Comparison of ENCODE assay signal across 9 cellular contexts in genomic region chr3:184582998-184583344, GRCh38. TPM values are rescaled to one million over a fixed set of nuclear protein-coding genes. Genes with fewer than 3 reads are reported as not detected.
DNase-seq lines count a peak whose midpoint lies in the region; ATAC-seq, FAIRE-seq and TF ChIP-seq lines count a peak whose summit lies in the region.
"Had no signal": no experiment of that assay in that cellular context is flagged by ENCODE, and none has a peak within 500 bp of the region (broad histone marks: within the 10 kb centered on the region; RNA-seq: fewer than 3 reads in every experiment).

No MANE protein-coding gene starts in this region.

- H3K4me2 ChIP-seq in GM23248 (ENCODE audit: unreplicated experiment), result peak overlapping the region; percentile 80

- 4 to 5% methylated on average over 9 to 13 of the region's 13 CpGs for WGBS in GM23248 (ENCODE audit: low coverage in 1 of 2, low lambda C conversion rate in 2 of 2, missing lambda C conversion rate in 2 of 2), 2 experiments

- ATAC-seq in GM21381 (IDR thresholded peaks at IDR 0.05; ENCODE audit: unreplicated experiment) (no peak), HG03135 (IDR thresholded peaks at IDR 0.05; ENCODE audit: unreplicated experiment) (no peak)

- peak overlapping the region; percentile 75 for H2AFZ ChIP-seq in GM23248

- intact Hi-C loops in kidney (cut with DNase I), result no loop called here

- H3K4me1 ChIP-seq in GM23248 (ENCODE audit: insufficient read depth) (peaks cover 17% of the 10 kb centered on the region), kidney (ENCODE audit: control insufficient read depth in 1 of 2, insufficient read depth in 1 of 2, low read depth in 1 of 2, low read length in 2 of 2) (peaks cover 12 to 19% of the 10 kb centered on the region in 2 donors)

- H3K27ac ChIP-seq in GM23248, result peak overlapping the region; percentile 83
- H3K27ac ChIP-seq in kidney (ENCODE audit: low read depth in 2 of 2, low read length in 2 of 2), result peak overlapping the region; percentile 63 to 74

- H3K9ac ChIP-seq in GM23248 (peak overlapping the region; percentile 90), kidney (ENCODE audit: low read length in 2 of 2) (peak overlapping the region in 1 of 2 donors; percentile 82)

- no peaks in the 10 kb centered on the region for H3K9me3 ChIP-seq in GM23248 (ENCODE audit: low read depth)
- H3K9me3 ChIP-seq in kidney (ENCODE audit: control insufficient read depth in 1 of 2, low read length in 2 of 2), result no peaks in the 10 kb centered on the region

- no peaks in the 10 kb centered on the region for H4K20me1 ChIP-seq in GM23248 (ENCODE audit: insufficient read depth)

- H3K27me3 ChIP-seq in GM23248 (replicated peaks; ENCODE audit: insufficient read depth) (no peaks in the 10 kb centered on the region), bronchial epithelial cell (ENCODE audit: control insufficient read depth, insufficient read depth, low read length) (no peaks in the 10 kb centered on the region)

- H3K79me2 ChIP-seq in GM23248 (ENCODE audit: insufficient read depth), result no peaks in the 10 kb centered on the region

- H3K4me3 ChIP-seq in GM23248 (peak overlapping the region; percentile 76), bronchial epithelial cell (ENCODE audit: low read depth, low read length) (peak overlapping the region; percentile 34), kidney (ENCODE audit: low read length in 2 of 2) (peak overlapping the region; percentile 57 to 75), skeletal muscle cell (ENCODE audit: low read depth, low read length) (peak overlapping the region; percentile 18)

- TF ChIP-seq CTCF in bronchial epithelial cell (IDR thresholded peaks at IDR 0.05; ENCODE audit: insufficient read depth, low read length, severe bottlenecking), result no peak
- no peak for TF ChIP-seq CTCF in kidney (IDR thresholded peaks at IDR 0.05; ENCODE audit: borderline replicate concordance, extremely low read depth, insufficient read depth)

- no peaks in the 10 kb centered on the region for H3K9me2 ChIP-seq in GM23248 (ENCODE audit: insufficient read depth)

- FAIRE-seq in bronchial epithelial cell (lab: Jason Lieb, UNC) (no peak), kidney (lab: Jason Lieb, UNC) (no peak)

- DNase-seq in GM23248, result no peak
- no peak for DNase-seq in bronchial epithelial cell (ENCODE audit: low read depth)
- no peak for DNase-seq in kidney
- DNase-seq in skeletal muscle cell (ENCODE audit: low read depth), result no peak
- DNase-seq in KG1 (lab: John Stamatoyannopoulos, UW), result no peak
- DNase-seq in HuH-7 (ENCODE audit: low spot score), result no peak
- DNase-seq: HCEC 1CT had no signal

- peaks cover 11% of the 10 kb centered on the region for H3F3A ChIP-seq in GM23248 (ENCODE audit: insufficient read depth)

- in situ Hi-C loops in GM23248 (cut with MboI), result no loop called here

- H3K36me3 ChIP-seq in GM23248 (ENCODE audit: low read depth) (no peaks in the 10 kb centered on the region), bronchial epithelial cell (ENCODE audit: control insufficient read depth, insufficient read depth, low read length) (peaks cover 11% of the 10 kb centered on the region), kidney (ENCODE audit: control insufficient read depth in 1 of 2, insufficient read depth in 2 of 2, low read length in 2 of 2) (no peaks in the 10 kb centered on the region)

RNA-seq across cellular contexts. Expression of gene EPHB3, which starts 21.4 kb away (rescaled TPM):
- total RNA-seq in GM23248 (2014; rRNA removed; shearing (Covaris generic)), result 3.0 and 16.9 TPM in 2 replicates
- 1.6 and 1.7 TPM in 2 replicates for polyA plus RNA-seq in GM23248 (2016; fragmentation: Nextera tagmentation; extraction: Ambion mirVana)
- total RNA-seq in bronchial epithelial cell, result 9.2 and 16.8 TPM in 2 replicates
- total RNA-seq in kidney, result 1.4 TPM
- polyA plus RNA-seq in kidney (ENCODE audit: insufficient read depth, low read depth, low replicate concordance), result 3.8 TPM

Comparison
In these comparisons a context has a peak if more than half of its experiments do, and no peak if none do; other contexts are left out.
1. H3K4me3 ChIP-seq: peak in every context shown above with its lines; median percentile 76 in GM23248; 66 in kidney; 34 in bronchial epithelial cell; 18 in skeletal muscle cell.